Comparison of ENCODE assay signal across 10 cellular contexts in genomic region chr11:117076941-117077659, GRCh38. TPM values are rescaled to one million over a fixed set of nuclear protein-coding genes. Genes with fewer than 3 reads are reported as not detected.
DNase-seq lines count a peak whose midpoint lies in the region; ATAC-seq, FAIRE-seq and TF ChIP-seq lines count a peak whose summit lies in the region.
"Had no signal": no experiment of that assay in that cellular context is flagged by ENCODE, and none has a peak within 500 bp of the region (broad histone marks: within the 10 kb centered on the region; RNA-seq: fewer than 3 reads in every experiment).

No MANE protein-coding gene starts in this region.

- peak overlapping the region; percentile 49; the same call in 1 of the 2 replicates for H3K27ac ChIP-seq in H1 (ENCODE audit: low read depth, low read length)
- peak overlapping the region; percentile 60 to 74 (median 65) for H3K27ac ChIP-seq in gastrocnemius medialis
- no peak overlapping the region for H3K27ac ChIP-seq in PC-3 (ENCODE audit: low read length)

- H3K18ac ChIP-seq in H1 (ENCODE audit: extremely low read depth, low read length), result no peak overlapping the region

- H4K91ac ChIP-seq in H1 (replicated peaks; ENCODE audit: insufficient read length, low read length), result no peak overlapping the region

- H3K9me3 ChIP-seq in H1 (ENCODE audit: insufficient read depth in 2 of 2, low read depth in 1 of 2, low read length in 1 of 2) (no peaks in the 10 kb centered on the region), gastrocnemius medialis (no peaks in the 10 kb centered on the region), PC-3 (ENCODE audit: low read length) (no peaks in the 10 kb centered on the region)

- H3K4ac ChIP-seq in H1 (replicated peaks; ENCODE audit: insufficient read length, low read depth, low read length), result no peak overlapping the region

- 0 out of 8 replicates have a peak overlapping the region, but pooled peaks of 1 of the 4 experiments have one; percentile 10 for H3K4me3 ChIP-seq in H1 (ENCODE audit: extremely low read depth in 1 of 4, insufficient read depth in 2 of 4, low read depth in 3 of 4, low read length in 4 of 4)
- peak overlapping the region in 1 of 4 donors; percentile 3 for H3K4me3 ChIP-seq in gastrocnemius medialis
- H3K4me3 ChIP-seq in PC-3 (ENCODE audit: low read length), result no peak overlapping the region

- H2BK20ac ChIP-seq in H1 (ENCODE audit: low read length), result no peak overlapping the region

- CTCF ChIA-PET in H1 (lab: Charles Lee; ENCODE audit: partially characterized antibody), result interaction anchor here (1.0 to 1.6 kb wide), 9 partner anchors 8 to 345 kb away, joined by 3 to 8 read pairs (median 3); no protein-coding TSS in a partner anchor
- CTCF ChIA-PET in PC-3 (lab: Charles Lee), result no interaction called here

- H3K4me1 ChIP-seq in H1 (replicated peaks in 1 of 4; ENCODE audit: control insufficient read depth in 3 of 4, insufficient read depth in 4 of 4, low read length in 3 of 4) (peaks cover 0 to 11% (median 2%) of the 10 kb centered on the region in 4 experiments; a peak in 6 of 7 replicates), gastrocnemius medialis (peaks cover 38 to 49% of the 10 kb centered on the region in 2 donors), PC-3 (ENCODE audit: insufficient read depth, low read length) (peaks cover 27% of the 10 kb centered on the region)

- peaks cover 3% of the 10 kb centered on the region; the same call in 1 of the 2 replicates for H3K79me1 ChIP-seq in H1 (ENCODE audit: low read depth, low read length)

- no peaks in the 10 kb centered on the region for H3K9me2 ChIP-seq in PC-3 (replicated peaks; ENCODE audit: low read length)

- H3K56ac ChIP-seq in H1 (replicated peaks; ENCODE audit: insufficient read length, low read depth, low read length), result no peak overlapping the region

- peak overlapping the region; percentile 11; the same call in 1 of the 2 replicates for H2BK12ac ChIP-seq in H1 (ENCODE audit: low read depth, low read length)

- H3K27me3 ChIP-seq in H1 (replicated peaks in 1 of 4; ENCODE audit: control insufficient read depth in 3 of 4, extremely low read depth in 1 of 4, insufficient read depth in 3 of 4, low read length in 3 of 4) (no peaks in the 10 kb centered on the region), gastrocnemius medialis (no peaks in the 10 kb centered on the region), PC-3 (ENCODE audit: low read length) (no peaks in the 10 kb centered on the region)

- H3K4me2 ChIP-seq in H1 (ENCODE audit: insufficient read depth in 1 of 2, low read depth in 2 of 2, low read length in 2 of 2) (peak overlapping the region; percentile 27 to 48), PC-3 (ENCODE audit: low read length) (no peak overlapping the region)

- DNase-seq in NCI-H1436 (lab: John Stamatoyannopoulos, UW) (peak; percentile 25), NCI-H1436 treated with DMSO at 0.1 percent for 48 hours (lab: John Stamatoyannopoulos, UW) (no peak), NCI-H2081 (lab: John Stamatoyannopoulos, UW) (peak; percentile 27 to 73), H1 (ENCODE audit: low read depth in 1 of 2, low spot score in 2 of 2) (no peak), gastrocnemius medialis (no peak), PC-3 (no peak), RPMI8226 (no peak)
- no peak for DNase-seq in activated CD4-positive, alpha-beta T cell treated with anti-CD3 and anti-CD28 coated beads for 48 hours
- DNase-seq: 8988T; stimulated activated CD4-positive, alpha-beta T cell treated with anti-CD3 and anti-CD28 coated beads, Interleukin-1b, Interleukin-23, amount 100 ng/mL, for 48 hours had no signal

- no peak overlapping the region for H2AFZ ChIP-seq in H1 (ENCODE audit: low read length)
- no peak overlapping the region for H2AFZ ChIP-seq in PC-3 (ENCODE audit: low read length)

- in situ Hi-C loops in gastrocnemius medialis (cut with MboI; ENCODE audit: low sequenced_read_pairs in 4 of 4), result no loop called here

- TF ChIP-seq RAD21 in H1 (IDR thresholded peaks at IDR 0.05 in 1 of 2, conservative IDR thresholded peaks at IDR 0.05 in 1 of 2; ENCODE audit: low read depth in 2 of 2, low read length in 2 of 2), result no peak

- no TSS peak for BruUV-seq in PC-3 (replicated peaks; lab: Mats Ljungman, UMichigan)

- ATAC-seq in gastrocnemius medialis, result peak; percentile 59 to 82
- ATAC-seq in PC-3, result no peak

- H4K8ac ChIP-seq in H1 (ENCODE audit: extremely low read depth, insufficient read depth, low read length), result no peak overlapping the region

- intact Hi-C loops in gastrocnemius medialis (cut with DNase I; ENCODE audit: low total_unique reads) (no loop called here), PC-3 (cut with micrococcal nuclease) (no loop called here)

- peaks cover 4% of the 10 kb centered on the region for H3F3A ChIP-seq in PC-3 (ENCODE audit: low read length, unreplicated experiment)

- no peak overlapping the region for H4K5ac ChIP-seq in H1 (ENCODE audit: insufficient read length, low read depth, low read length)

- H3K36me3 ChIP-seq in H1 (ENCODE audit: control insufficient read depth in 2 of 4, insufficient read depth in 4 of 4, low read length in 3 of 4) (no peaks in the 10 kb centered on the region), gastrocnemius medialis (no peaks in the 10 kb centered on the region), PC-3 (ENCODE audit: low read depth, low read length) (no peaks in the 10 kb centered on the region)

- no peaks in the 10 kb centered on the region for H3K23me2 ChIP-seq in H1 (ENCODE audit: low read depth, low read length)

- peaks cover 0 to 92% of the 10 kb centered on the region in 2 experiments; a peak in 3 of 4 replicates for H3K79me2 ChIP-seq in H1 (ENCODE audit: control insufficient read depth in 1 of 2, insufficient read depth in 2 of 2, low read length in 2 of 2)
- H3K79me2 ChIP-seq in PC-3 (ENCODE audit: low read length), result peaks cover 83% of the 10 kb centered on the region

- TF ChIP-seq POLR2A in H1 (IDR thresholded peaks at IDR 0.05; ENCODE audit: control extremely low read depth in 1 of 2, low read depth in 2 of 2, low read length in 2 of 2), result no peak
- TF ChIP-seq POLR2A in gastrocnemius medialis (IDR thresholded peaks at IDR 0.05), result no peak

- no peak overlapping the region for H3K9ac ChIP-seq in H1 (replicated peaks in 1 of 4; ENCODE audit: extremely low read depth in 1 of 4, low read depth in 3 of 4, low read length in 3 of 4)
- no peak overlapping the region for H3K9ac ChIP-seq in PC-3 (ENCODE audit: low read length)

- POLR2A ChIA-PET in H1 (lab: Charles Lee; ENCODE audit: partially characterized antibody) (interaction anchor here (0.6 to 1.7 kb wide), 4 partner anchors 12 to 346 kb away, joined by 3 read pairs; no protein-coding TSS in a partner anchor), PC-3 (lab: Charles Lee; ENCODE audit: unreplicated experiment) (interaction anchor here (0.5 to 0.7 kb wide), 2 partner anchors 52 to 224 kb away, joined by 3 to 5 read pairs; no protein-coding TSS in a partner anchor)

- no peak overlapping the region; the same call in 1 of the 2 replicates for H2AK5ac ChIP-seq in H1 (ENCODE audit: low read depth, low read length)

- 0 out of 2 replicates have a peak overlapping the region, but pooled peaks have one; percentile 8 for H2BK15ac ChIP-seq in H1 (ENCODE audit: low read length)

- no peak overlapping the region for H3K23ac ChIP-seq in H1 (ENCODE audit: insufficient read length)

- H2BK5ac ChIP-seq in H1 (ENCODE audit: low read depth, low read length), result peak overlapping the region; percentile 48; the same call in 1 of the 2 replicates

- H4K20me1 ChIP-seq in H1 (replicated peaks in 1 of 2; ENCODE audit: control insufficient read depth in 1 of 2, insufficient read depth in 2 of 2, low read length in 2 of 2) (peaks cover 5 to 10% of the 10 kb centered on the region in 2 experiments), PC-3 (ENCODE audit: low read length) (peaks cover 44% of the 10 kb centered on the region; the same call in 1 of the 2 replicates)

- no peak overlapping the region for H3K14ac ChIP-seq in H1 (ENCODE audit: insufficient read length)

- 82% methylated on average over 3 of the region's 3 CpGs; no CpG with 5 or more reads in 1 of the 2 experiments for WGBS in H1 (ENCODE audit: extremely low coverage in 1 of 2, insufficient coverage in 1 of 2, insufficient read length in 1 of 2, insufficient replicate concordance in 2 of 2, low coverage in 1 of 2, low lambda C conversion rate in 2 of 2, missing lambda C conversion rate in 1 of 2), 2 experiments

- no peak overlapping the region for H2BK120ac ChIP-seq in H1 (replicated peaks; ENCODE audit: low read depth, low read length)

- TF ChIP-seq CTCF in H1 (IDR thresholded peaks at IDR 0.05; ENCODE audit: control extremely low read depth in 1 of 3, insufficient read depth in 1 of 3, low read depth in 1 of 3, low read length in 3 of 3) (no peak), gastrocnemius medialis (IDR thresholded peaks at IDR 0.05 in 4 of 5, conservative IDR thresholded peaks at IDR 0.05 in 1 of 5) (no peak), PC-3 (conservative IDR thresholded peaks at IDR 0.05; ENCODE audit: low read depth, low read length) (no peak)

- no peak for TF ChIP-seq EP300 in H1 (IDR thresholded peaks at IDR 0.05; ENCODE audit: borderline replicate concordance in 1 of 2, low read depth in 2 of 2, low read length in 2 of 2)

- no peak for FAIRE-seq in H1 (lab: Jason Lieb, UNC)

TF ChIP-seq in H1, 55 proteins besides CTCF, POLR2A, EP300 and RAD21:
- TF ChIP-seq TAF7 (optimal IDR thresholded peaks at IDR 0.05; ENCODE audit: borderline replicate concordance, low read depth, low read length) (no peak), MAFK (IDR thresholded peaks at IDR 0.05; ENCODE audit: low read depth, low read length) (peak; percentile 45; the same call in 1 of the 2 replicates), PHF8 (conservative IDR thresholded peaks at IDR 0.05; ENCODE audit: low read depth, low read length) (no peak), SIRT6 (IDR thresholded peaks at IDR 0.05; ENCODE audit: low read length) (no peak)

RNA-seq across cellular contexts. Expression of gene SIK3, which starts 21.1 kb away (rescaled TPM):
- 32.1 and 32.6 TPM in 2 replicates for total RNA-seq in H1 (2021; fragmentation: NEBNext Ultra II Directional; extraction: Animal tissue kit (Norgen Biotek cat#: 25700))
- 18.3 and 19.9 TPM in 2 replicates for polyA plus RNA-seq in H1 (2011; rRNA removed)
- polyA plus RNA-seq in H1 (2011; cell fraction: cytosol; rRNA removed), result 12.0 TPM
- 29.2 TPM for polyA plus RNA-seq in H1 (2011; cell fraction: nucleus; rRNA removed)
- 15.5 to 19.3 TPM (median 18.7 TPM) in 4 replicates for polyA plus RNA-seq in H1 (2012, experiment 1 of 2)
- 6.3 TPM for polyA plus RNA-seq in H1 (2012, experiment 2 of 2)
- polyA plus RNA-seq in H1 (2013, experiment 1 of 2), result 10.8 TPM
- polyA plus RNA-seq in H1 (2013, experiment 2 of 2), result 10.3 TPM
- polyA minus RNA-seq in H1 (2011; rRNA and poly(A)+ RNA removed), result 20.9 and 24.9 TPM in 2 replicates
- 19.3 TPM for polyA minus RNA-seq in H1 (2011; cell fraction: cytosol; rRNA and poly(A)+ RNA removed)
- polyA minus RNA-seq in H1 (2011; cell fraction: nucleus; rRNA and poly(A)+ RNA removed), result 42.0 TPM
- total RNA-seq in gastrocnemius medialis (10 to 100 TPM; 34.4 to 42.4 (median 37.2) TPM), PC-3 (2014; rRNA removed) (14.5 and 17.4 TPM in 2 replicates)

Comparison
In these comparisons a context has a peak if more than half of its experiments do, and no peak if none do; other contexts are left out.
1. DNase-seq: peak in NCI-H1436 (single experiment) and NCI-H2081 (2 of 2); none in NCI-H1436 treated with DMSO at 0.1 percent for 48 hours (single experiment), H1 (0 of 2), gastrocnemius medialis (0 of 2), PC-3 (single experiment), activated CD4-positive, alpha-beta T cell treated with anti-CD3 and anti-CD28 coated beads for 48 hours (single experiment) and RPMI8226 (single experiment).